In the genomic region with DNA sequence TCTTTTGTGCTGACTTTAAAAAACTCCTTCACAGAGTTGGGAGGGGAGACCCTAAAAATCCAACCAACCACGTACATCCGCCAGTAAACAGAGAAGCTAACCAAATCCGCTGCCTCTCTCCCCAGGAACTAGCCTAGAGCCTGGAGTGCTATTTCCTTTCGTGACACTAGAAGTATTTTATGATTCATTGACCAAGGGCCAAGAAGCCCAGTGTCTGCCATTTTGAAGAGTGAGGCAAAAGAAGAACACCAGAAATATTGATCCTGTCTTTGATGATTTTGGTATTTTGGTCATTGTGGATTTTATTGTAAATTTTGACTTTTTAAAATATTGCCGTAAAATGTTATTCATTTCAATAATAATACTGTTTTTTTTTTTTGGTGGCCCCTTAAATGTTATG, we compare ENCODE assay signal across 1 cellular context.
TF ChIP-seq lines count a peak whose summit lies in the region.

No MANE protein-coding gene starts in this region.

TF ChIP-seq in K562, 482 proteins besides CTCF, POLR2A, EP300 and RAD21 (continued from another document):
- TF ChIP-seq, protein P1, sequence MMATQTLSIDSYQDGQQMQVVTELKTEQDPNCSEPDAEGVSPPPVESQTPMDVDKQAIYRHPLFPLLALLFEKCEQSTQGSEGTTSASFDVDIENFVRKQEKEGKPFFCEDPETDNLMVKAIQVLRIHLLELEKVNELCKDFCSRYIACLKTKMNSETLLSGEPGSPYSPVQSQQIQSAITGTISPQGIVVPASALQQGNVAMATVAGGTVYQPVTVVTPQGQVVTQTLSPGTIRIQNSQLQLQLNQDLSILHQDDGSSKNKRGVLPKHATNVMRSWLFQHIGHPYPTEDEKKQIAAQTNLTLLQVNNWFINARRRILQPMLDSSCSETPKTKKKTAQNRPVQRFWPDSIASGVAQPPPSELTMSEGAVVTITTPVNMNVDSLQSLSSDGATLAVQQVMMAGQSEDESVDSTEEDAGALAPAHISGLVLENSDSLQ (IDR thresholded peaks at IDR 0.05), result no peak
- TF ChIP-seq MEIS2 (IDR thresholded peaks at IDR 0.05; ENCODE audit: partially characterized antibody), result peak; percentile 2
